In the genomic region with DNA sequence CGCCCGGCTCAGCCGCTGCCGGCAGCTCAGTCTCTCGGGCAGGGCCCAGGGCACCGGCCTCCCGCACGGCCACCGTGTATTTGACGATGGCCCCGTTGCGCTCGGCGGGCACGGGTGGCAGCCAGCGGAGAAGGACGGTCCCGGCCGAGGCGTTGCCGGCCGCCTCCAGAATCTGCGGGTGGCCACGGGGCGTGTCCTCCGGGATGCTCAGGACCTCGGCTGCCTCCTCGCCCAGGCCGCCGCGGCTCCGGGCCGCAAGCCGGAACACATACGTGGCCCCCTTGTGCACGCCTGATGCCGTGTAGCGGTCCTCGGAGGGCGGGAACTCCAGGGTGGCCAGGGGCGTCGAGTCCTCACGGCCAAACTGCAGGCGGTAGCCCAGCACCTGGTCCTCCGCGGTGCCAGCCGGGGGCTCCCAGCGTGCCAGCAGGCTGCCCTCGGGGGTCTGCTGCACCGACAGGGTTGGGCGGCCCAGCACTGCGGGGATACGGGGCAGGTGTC, we compare ENCODE assay signal across 1 cellular context.
TF ChIP-seq lines count a peak whose summit lies in the region.

No MANE protein-coding gene starts in this region.

TF ChIP-seq in HepG2, 621 proteins besides CTCF, POLR2A, EP300 and RAD21 (continued from another document):
- no peak for TF ChIP-seq ZBTB10 (CRISPR knock-in tag; IDR thresholded peaks at IDR 0.05; ENCODE audit: borderline replicate concordance)
- no peak for TF ChIP-seq NFIC (IDR thresholded peaks at IDR 0.05; ENCODE audit: low read length)
